ENCODE assay signal across 10 cellular contexts in genomic region chr7:130369110-130369711, GRCh38. TPM values are rescaled to one million over a fixed set of nuclear protein-coding genes. Genes with fewer than 3 reads are reported as not detected.
DNase-seq lines count a peak whose midpoint lies in the region; TF ChIP-seq lines count a peak whose summit lies in the region.
"Had no signal": no experiment of that assay in that cellular context is flagged by ENCODE, and none has a peak within 500 bp of the region (broad histone marks: within the 10 kb centered on the region; RNA-seq: fewer than 3 reads in every experiment).

No MANE protein-coding gene starts in this region.

- DNase-seq in NCI-H345 (lab: John Stamatoyannopoulos, UW) (peak; percentile 14), NCI-H345 treated with DMSO at 0.1 percent for 48 hours (lab: John Stamatoyannopoulos, UW; ENCODE audit: unreplicated experiment) (no peak), OCI-M1 (lab: John Stamatoyannopoulos, UW) (peak; percentile 53), fibroblast of mammary gland (ENCODE audit: low read depth) (peak; percentile 87), renal cortical epithelial cell (ENCODE audit: low read depth) (peak; percentile 84), NCI-H2107 treated with DMSO at 0.1 percent for 48 hours (lab: John Stamatoyannopoulos, UW; ENCODE audit: unreplicated experiment) (no peak), inferior parietal cortex (ENCODE audit: extremely low spot score) (no peak), cortex of kidney (lab: John Stamatoyannopoulos, UW) (no peak)
- DNase-seq: heart right ventricle had no signal

- no peak overlapping the region for H3K4me3 ChIP-seq in fibroblast of mammary gland (ENCODE audit: control insufficient read depth, low read depth, low read length)
- H3K4me3 ChIP-seq: heart right ventricle had no signal

- TF ChIP-seq CTCF in fibroblast of mammary gland (conservative IDR thresholded peaks at IDR 0.05; ENCODE audit: control insufficient read depth, insufficient read depth, low read depth, low read length), result no peak

RNA-seq across cellular contexts. Expression of gene CPA1, which starts 11.1 kb away (rescaled TPM):
- total RNA-seq in renal cortical epithelial cell, result not detected in 2 replicates
- total RNA-seq: T-helper 2 cell treated with Interferon-gamma antibody and Interleukin-4, amounts not matched to agents 100 ng/mL and 5 ng/mL, for 36 hours had no signal

RNA-seq across cellular contexts. Expression of gene CPA5, which starts 24.6 kb away (rescaled TPM):
- not detected in 2 replicates for total RNA-seq in renal cortical epithelial cell
- total RNA-seq: heart right ventricle had no signal

Comparison
In these comparisons a context has a peak if more than half of its experiments do, and no peak if none do; other contexts are left out.
1. DNase-seq: peak in NCI-H345 (single experiment), OCI-M1 (single experiment), fibroblast of mammary gland (single experiment) and renal cortical epithelial cell (single experiment); none in NCI-H345 treated with DMSO at 0.1 percent for 48 hours (single experiment), NCI-H2107 treated with DMSO at 0.1 percent for 48 hours (single experiment), inferior parietal cortex (single experiment) and cortex of kidney (single experiment).